In the genomic region with DNA sequence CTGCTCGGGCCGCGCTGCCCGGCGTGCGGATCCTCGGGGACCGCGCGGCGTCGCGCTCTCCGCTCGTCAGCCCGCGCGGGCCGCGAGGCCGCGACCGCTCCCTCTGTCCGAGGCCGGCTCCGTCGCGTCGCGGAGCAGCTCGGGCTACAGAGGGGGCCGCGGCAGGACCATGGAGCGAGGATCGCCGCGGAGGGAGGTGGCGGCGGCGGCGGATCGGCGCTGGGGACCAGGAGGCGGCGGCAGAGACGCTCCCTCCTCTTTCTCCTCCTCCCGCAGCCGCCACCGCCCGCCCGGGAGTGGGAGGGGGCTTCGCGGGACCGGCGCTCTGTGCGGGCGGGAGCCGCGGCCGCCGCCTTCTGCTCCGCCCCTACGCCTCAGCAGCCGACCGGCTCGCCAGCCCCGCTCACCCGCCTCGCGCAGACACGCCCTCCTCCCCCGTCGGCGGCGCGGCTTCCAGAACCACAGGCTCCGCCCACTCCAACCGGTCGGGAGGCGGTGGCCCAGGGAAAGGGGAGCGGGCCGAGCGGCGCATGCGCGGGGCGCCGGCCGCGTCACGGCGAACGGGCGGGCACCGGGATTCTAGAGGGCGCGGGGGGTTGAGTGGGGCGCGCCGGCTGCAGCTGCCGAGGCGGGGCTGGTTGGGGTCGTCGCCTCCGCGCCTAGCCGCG, we compare ENCODE assay signal across 8 cellular contexts. TPM values are rescaled to one million over a fixed set of nuclear protein-coding genes. Genes with fewer than 3 reads are reported as not detected.
DNase-seq lines count a peak whose midpoint lies in the region; ATAC-seq and TF ChIP-seq lines count a peak whose summit lies in the region.

TSS of gene CASK (minus strand) at position 298 of the 668 bp plus-strand sequence. CDS start 566 bp downstream, outside the sequence.

- H3K27ac ChIP-seq in hepatocyte (peak within 1 kb of the TSS; percentile 95), aorta (ENCODE audit: low read depth in 1 of 2, low read length in 2 of 2) (peak within 1 kb of the TSS in 1 of 2 donors; percentile 91)

- intact Hi-C loops in aorta (cut with DNase I) = loop anchor here in 1 of 2 donors (10.0 kb wide), 1 partner anchor 171 kb away; no protein-coding TSS in a partner anchor

- peaks cover 43% of the 10 kb centered on the region for H3K79me2 ChIP-seq in hepatocyte

- H3K27me3 ChIP-seq in hepatocyte = no peaks in the 10 kb centered on the region
- H3K27me3 ChIP-seq in aorta (ENCODE audit: control insufficient read depth in 1 of 2, insufficient read depth in 2 of 2, low read length in 1 of 2) = no peaks in the 10 kb centered on the region

- TF ChIP-seq CTCF in hepatocyte (IDR thresholded peaks at IDR 0.05; ENCODE audit: poor library complexity) = no peak

- H3K4me2 ChIP-seq in hepatocyte = peak within 1 kb of the TSS; percentile 77

- H3K4me1 ChIP-seq in hepatocyte (ENCODE audit: insufficient read depth) (no peaks in the 10 kb centered on the region), aorta (ENCODE audit: control insufficient read depth in 1 of 2, insufficient read depth in 2 of 2, low read length in 2 of 2) (peaks cover 0 to 3% of the 10 kb centered on the region in 2 donors)

- WGBS in hepatocyte (ENCODE audit: low lambda C conversion rate, missing lambda C conversion rate) = 52% methylated on average over 55 of the region's 108 CpGs
- 0 to 21% methylated on average over 74 to 108 of the region's 108 CpGs for WGBS in aorta, 2 donors

- H3K4me3 ChIP-seq in hepatocyte (peak within 1 kb of the TSS; percentile 46), aorta (ENCODE audit: low read length in 2 of 2) (peak within 1 kb of the TSS; percentile 36 to 94)

- no peaks in the 10 kb centered on the region for H3K9me2 ChIP-seq in hepatocyte (replicated peaks; ENCODE audit: insufficient read depth)

- H3K36me3 ChIP-seq in hepatocyte (replicated peaks; ENCODE audit: insufficient read depth, low read depth) (no peaks in the 10 kb centered on the region), aorta (ENCODE audit: control insufficient read depth in 1 of 2, insufficient read depth in 2 of 2, low read length in 1 of 2) (no peaks in the 10 kb centered on the region)

- peak within 1 kb of the TSS; percentile 59 for H2AFZ ChIP-seq in hepatocyte

- DNase-seq in NCI-H2081 treated with DMSO at 0.1 percent for 48 hours (lab: John Stamatoyannopoulos, UW) (peak; percentile 58), T-helper 9 cell (peak; percentile 86), astrocyte of the hippocampus (ENCODE audit: low read depth, low spot score) (peak; percentile 96), hepatocyte (ENCODE audit: low spot score) (peak; percentile 96), retina (peak; percentile 93), aorta (peak; percentile 95 to 97)

- peak; percentile 72 for ATAC-seq in GM18519 (IDR thresholded peaks at IDR 0.05; ENCODE audit: low FRiP score, unreplicated experiment)
- peak; percentile 90 for ATAC-seq in HG03045 (IDR thresholded peaks at IDR 0.05; ENCODE audit: unreplicated experiment)
- peak; percentile 96 for ATAC-seq in aorta (ENCODE audit: low FRiP score)

- H3K9me3 ChIP-seq in hepatocyte (ENCODE audit: low read depth) (no peaks in the 10 kb centered on the region), aorta (ENCODE audit: control insufficient read depth, low read length) (no peaks in the 10 kb centered on the region)

- H4K20me1 ChIP-seq in hepatocyte (ENCODE audit: insufficient read depth, poor library complexity, severe bottlenecking) = peaks cover 15% of the 10 kb centered on the region

RNA-seq across cellular contexts. Expression of gene CASK, which starts in this region (rescaled TPM):
- total RNA-seq in hepatocyte (95.7 and 143 TPM in 2 replicates), aorta (10 to 100 TPM; 41.1 to 51.1 TPM)
- polyA plus RNA-seq in hepatocyte (80.6 and 82.9 TPM in 2 replicates), aorta (10 to 100 TPM; 10.6 to 10.9 TPM)
